1 cellular context compared by ENCODE assay signal in the genomic region with DNA sequence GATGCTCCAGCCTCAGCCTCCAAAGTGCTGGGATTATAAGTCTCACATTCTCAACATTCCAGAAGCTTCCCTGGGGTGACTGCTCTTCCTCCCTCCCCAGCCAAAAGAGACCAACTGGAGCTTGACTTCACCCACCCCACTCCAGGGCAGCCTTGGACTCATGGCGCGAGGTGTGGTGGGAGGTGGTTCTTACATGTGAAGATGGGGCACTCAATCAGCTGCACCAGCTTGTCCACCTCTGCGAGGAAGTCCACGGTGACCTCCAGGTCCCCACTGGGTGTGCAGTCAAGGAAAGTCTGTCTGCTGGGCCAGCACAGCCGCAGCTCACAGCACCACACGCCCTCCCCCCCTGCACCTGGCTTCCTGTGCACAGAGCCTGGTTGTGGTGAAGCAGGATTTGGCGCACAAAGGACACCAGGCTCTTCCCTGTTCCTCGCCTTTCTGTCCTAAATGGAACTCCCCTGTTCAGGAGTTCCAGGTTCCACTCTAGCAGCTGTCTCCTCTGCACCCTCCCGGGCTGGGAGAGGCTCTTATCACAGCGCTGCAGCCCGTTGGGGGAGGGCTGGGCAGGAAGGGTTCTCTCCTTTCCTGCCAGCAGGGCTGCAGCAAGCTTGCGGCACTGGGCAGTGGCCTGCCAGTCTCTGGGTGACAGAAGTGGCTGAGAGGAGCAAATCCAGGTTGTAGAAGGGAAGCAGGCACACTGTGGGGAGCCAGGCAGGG.
TF ChIP-seq lines count a peak whose summit lies in the region.

No MANE protein-coding gene starts in this region.

TF ChIP-seq in HepG2, 621 proteins besides CTCF, POLR2A, EP300 and RAD21 (continued from another document):
- TF ChIP-seq, protein P1, sequence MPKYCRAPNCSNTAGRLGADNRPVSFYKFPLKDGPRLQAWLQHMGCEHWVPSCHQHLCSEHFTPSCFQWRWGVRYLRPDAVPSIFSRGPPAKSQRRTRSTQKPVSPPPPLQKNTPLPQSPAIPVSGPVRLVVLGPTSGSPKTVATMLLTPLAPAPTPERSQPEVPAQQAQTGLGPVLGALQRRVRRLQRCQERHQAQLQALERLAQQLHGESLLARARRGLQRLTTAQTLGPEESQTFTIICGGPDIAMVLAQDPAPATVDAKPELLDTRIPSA (CRISPR knock-in tag; IDR thresholded peaks at IDR 0.05; ENCODE audit: borderline replicate concordance): no peak
- TF ChIP-seq ZNF879 (CRISPR knock-in tag; IDR thresholded peaks at IDR 0.05): no peak
- TF ChIP-seq, protein P2, sequence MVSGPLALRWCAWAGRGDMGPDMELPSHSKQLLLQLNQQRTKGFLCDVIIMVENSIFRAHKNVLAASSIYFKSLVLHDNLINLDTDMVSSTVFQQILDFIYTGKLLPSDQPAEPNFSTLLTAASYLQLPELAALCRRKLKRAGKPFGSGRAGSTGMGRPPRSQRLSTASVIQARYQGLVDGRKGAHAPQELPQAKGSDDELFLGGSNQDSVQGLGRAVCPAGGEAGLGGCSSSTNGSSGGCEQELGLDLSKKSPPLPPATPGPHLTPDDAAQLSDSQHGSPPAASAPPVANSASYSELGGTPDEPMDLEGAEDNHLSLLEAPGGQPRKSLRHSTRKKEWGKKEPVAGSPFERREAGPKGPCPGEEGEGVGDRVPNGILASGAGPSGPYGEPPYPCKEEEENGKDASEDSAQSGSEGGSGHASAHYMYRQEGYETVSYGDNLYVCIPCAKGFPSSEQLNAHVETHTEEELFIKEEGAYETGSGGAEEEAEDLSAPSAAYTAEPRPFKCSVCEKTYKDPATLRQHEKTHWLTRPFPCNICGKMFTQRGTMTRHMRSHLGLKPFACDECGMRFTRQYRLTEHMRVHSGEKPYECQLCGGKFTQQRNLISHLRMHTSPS (CRISPR knock-in tag; IDR thresholded peaks at IDR 0.05; ENCODE audit: low read depth): peak; percentile 70; the same call in 1 of the 2 replicates
- no peak for TF ChIP-seq MATR3 (CRISPR knock-in tag; IDR thresholded peaks at IDR 0.05)
- TF ChIP-seq ZBTB38 (CRISPR knock-in tag; IDR thresholded peaks at IDR 0.05): peak; percentile 58; the same call in 1 of the 2 replicates
- no peak for TF ChIP-seq KLF11 (CRISPR knock-in tag; IDR thresholded peaks at IDR 0.05)
